In genomic region chr17:27158390-27158789, GRCh38 we compare ENCODE assay signal across 19 cellular contexts.
DNase-seq lines count a peak whose midpoint lies in the region; ATAC-seq, FAIRE-seq and TF ChIP-seq lines count a peak whose summit lies in the region.
"Had no signal": no experiment of that assay in that cellular context is flagged by ENCODE, and none has a peak within 500 bp of the region (broad histone marks: within the 10 kb centered on the region; RNA-seq: fewer than 3 reads in every experiment).

No MANE protein-coding gene starts in this region.

- no peaks in the 10 kb centered on the region for H3K79me2 ChIP-seq in K562 (ENCODE audit: control insufficient read depth, insufficient read depth, low read length)
- H3K79me2 ChIP-seq in H9 (ENCODE audit: insufficient read depth, low read length), result no peaks in the 10 kb centered on the region

- H3K4me3 ChIP-seq in K562, result no peak overlapping the region
- H3K4me3 ChIP-seq in spleen, result no peak overlapping the region
- H3K4me3 ChIP-seq: HAP-1 had no signal

- no peak for ATAC-seq in K562
- ATAC-seq: Panc1, SK-N-SH treated with all-trans-retinoic acid at 6 μM for 48 hours had no signal

- peaks cover 5% of the 10 kb centered on the region; the same call in 1 of the 3 replicates for H3K36me3 ChIP-seq in K562 (ENCODE audit: control insufficient read depth, insufficient read depth, low read length)
- no peaks in the 10 kb centered on the region for H3K36me3 ChIP-seq in spleen
- H3K36me3 ChIP-seq: HAP-1 had no signal

- no TSS peak for BruUV-seq in K562 (replicated peaks; lab: Mats Ljungman, UMichigan)

- H3K27me3 Mint-ChIP-seq in H9 (ENCODE audit: low read depth), result peaks cover 3% of the 10 kb centered on the region; the same call in 1 of the 2 replicates
- H3K27me3 Mint-ChIP-seq: CD4-positive, CD25-positive, alpha-beta regulatory T cell had no signal

- H3K36me3 Mint-ChIP-seq in H9 (ENCODE audit: insufficient read depth in 1 of 3, low read depth in 3 of 3), result peaks cover 0 to 20% (median 4%) of the 10 kb centered on the region in 3 experiments; a peak in 4 of 7 replicates
- H3K36me3 Mint-ChIP-seq: CD4-positive, CD25-positive, alpha-beta regulatory T cell had no signal

- H3K14ac ChIP-seq in H9 (ENCODE audit: insufficient read depth, low read length), result no peak overlapping the region

- TF ChIP-seq POLR2A in K562 (conservative IDR thresholded peaks at IDR 0.05), result no peak
- no peak for TF ChIP-seq POLR2A in spleen (IDR thresholded peaks at IDR 0.05)

- intact Hi-C loops in K562 (cut with micrococcal nuclease), result no loop called here
- intact Hi-C loops in spleen (cut with DNase I; ENCODE audit: low total_unique reads), result no loop called here

- no peak overlapping the region for H2BK5ac ChIP-seq in H9 (ENCODE audit: insufficient read length, low read length)

- TF ChIP-seq RAD21 in K562 (CRISPR knock-in tag; conservative IDR thresholded peaks at IDR 0.05 in 1 of 2, IDR thresholded peaks at IDR 0.05 in 1 of 2), result no peak

- in situ Hi-C loops in K562 (cut with MboI), result no loop called here

- H3K23me2 ChIP-seq in H9 (ENCODE audit: insufficient read length, low read depth, low read length, poor library complexity, severe bottlenecking), result no peaks in the 10 kb centered on the region

- no peak overlapping the region for H3K56ac ChIP-seq in H9 (ENCODE audit: insufficient read length, low read depth, low read length)

- peaks cover 32% of the 10 kb centered on the region for H3K9me3 ChIP-seq in K562 (replicated peaks; ENCODE audit: control insufficient read depth, insufficient read depth, low read depth, low read length)
- peaks cover 0 to 9% (median 2%) of the 10 kb centered on the region in 8 donors for H3K9me3 ChIP-seq in spleen
- H3K9me3 ChIP-seq in H9 (ENCODE audit: control insufficient read depth, low read depth, low read length), result peaks cover 71% of the 10 kb centered on the region
- H3K9me3 ChIP-seq: HAP-1 had no signal

- H4K5ac ChIP-seq in H9 (ENCODE audit: insufficient read length, low read depth, low read length), result no peak overlapping the region

- H3K79me1 ChIP-seq in H9 (ENCODE audit: insufficient read depth, low read depth, low read length, poor library complexity, severe bottlenecking), result no peaks in the 10 kb centered on the region

- no peak overlapping the region for H3T11ph ChIP-seq in H9 (ENCODE audit: low read length)

- no peak overlapping the region for H3K4me3 Mint-ChIP-seq in H9
- H3K4me3 Mint-ChIP-seq: CD4-positive, CD25-positive, alpha-beta regulatory T cell had no signal

- DNase-seq in NCI-H748 (lab: John Stamatoyannopoulos, UW; ENCODE audit: unreplicated experiment) (peak; percentile 32), NCI-H748 treated with DMSO at 0.1 percent for 48 hours (lab: John Stamatoyannopoulos, UW) (no peak), DMS53 (lab: John Stamatoyannopoulos, UW) (peak; percentile 78), K562 (ENCODE audit: extremely low read depth in 1 of 4, low spot score in 3 of 4) (peak in 1 of 4 experiments; percentile 3), spleen (peak; percentile 55), GM19239 (ENCODE audit: insufficient read length, low spot score) (no peak), H9 (no peak)
- DNase-seq: AML-193; CD4-positive, CD25-positive, alpha-beta regulatory T cell; EL; MM.1S; NCI-H1105; NCI-H1930; NCI-H69; SHP77 had no signal

- no peak overlapping the region for H2AK5ac ChIP-seq in H9 (ENCODE audit: insufficient read length, low read length)

- no peak overlapping the region for H3K27ac Mint-ChIP-seq in H9
- H3K27ac Mint-ChIP-seq: CD4-positive, CD25-positive, alpha-beta regulatory T cell had no signal

- H4K20me1 ChIP-seq in K562 (replicated peaks; ENCODE audit: control insufficient read depth, insufficient read depth, low read length), result no peaks in the 10 kb centered on the region
- no peaks in the 10 kb centered on the region for H4K20me1 ChIP-seq in H9 (ENCODE audit: control insufficient read depth, insufficient read depth, insufficient read length)

- H3K4me1 Mint-ChIP-seq in H9, result no peaks in the 10 kb centered on the region
- H3K4me1 Mint-ChIP-seq: CD4-positive, CD25-positive, alpha-beta regulatory T cell had no signal

- no peak overlapping the region for H3K18ac ChIP-seq in H9 (ENCODE audit: insufficient read length, low read depth, low read length)

- no peak overlapping the region for H4K91ac ChIP-seq in H9 (ENCODE audit: insufficient read length, low read depth, low read length)

- FAIRE-seq in K562 (lab: Jason Lieb, UNC) (no peak), GM19239 (lab: Jason Lieb, UNC) (no peak)
- FAIRE-seq: D721Med had no signal

- POLR2A ChIA-PET in K562 (lab: Yijun Ruan, JAX), result no interaction called here

- H3K27me3 ChIP-seq in K562 (ENCODE audit: control insufficient read depth in 2 of 2, insufficient read depth in 2 of 2, low read length in 2 of 2), result no peaks in the 10 kb centered on the region
- no peaks in the 10 kb centered on the region for H3K27me3 ChIP-seq in spleen (replicated peaks in 1 of 7)
- no peaks in the 10 kb centered on the region for H3K27me3 ChIP-seq in H9 (ENCODE audit: insufficient read depth, low read length)

- H3K23ac ChIP-seq in H9 (ENCODE audit: insufficient read length, low read depth, low read length), result no peak overlapping the region

- H4K8ac ChIP-seq in H9 (replicated peaks; ENCODE audit: insufficient read length, low read depth, low read length), result no peak overlapping the region

- no peak overlapping the region for H2BK15ac ChIP-seq in H9 (ENCODE audit: low read depth, low read length)

- H3K4ac ChIP-seq in H9 (ENCODE audit: low read depth, low read length), result no peak overlapping the region

- TF ChIP-seq CTCF in K562 (IDR thresholded peaks at IDR 0.05 in 2 of 3, conservative IDR thresholded peaks at IDR 0.05 in 1 of 3; ENCODE audit: insufficient read depth in 2 of 3, low read depth in 1 of 3, low read length in 3 of 3) (no peak), spleen (IDR thresholded peaks at IDR 0.05 in 8 of 11, conservative IDR thresholded peaks at IDR 0.05 in 3 of 11) (no peak), H9 (conservative IDR thresholded peaks at IDR 0.05) (no peak)

- TF ChIP-seq EP300 in K562 (IDR thresholded peaks at IDR 0.05; ENCODE audit: low read length), result no peak

- no peaks in the 10 kb centered on the region for H3K9me1 ChIP-seq in K562 (ENCODE audit: control insufficient read depth, insufficient read depth, low read length)

- H3K4me1 ChIP-seq in K562 (replicated peaks in 1 of 2; ENCODE audit: control insufficient read depth in 2 of 2, insufficient read depth in 2 of 2, low read length in 2 of 2) (no peaks in the 10 kb centered on the region), spleen (no peaks in the 10 kb centered on the region), H9 (ENCODE audit: insufficient read depth, low read length) (no peaks in the 10 kb centered on the region)
- H3K4me1 ChIP-seq: HAP-1 had no signal

- H3K27ac ChIP-seq in K562 (ENCODE audit: extremely low read depth, low read depth, low read length), result no peak overlapping the region
- H3K27ac ChIP-seq in spleen, result no peak overlapping the region
- H3K27ac ChIP-seq in H9 (ENCODE audit: insufficient read length, low read depth, low read length), result no peak overlapping the region

- H2BK120ac ChIP-seq in H9 (ENCODE audit: low read depth, low read length, poor library complexity, severe bottlenecking), result no peak overlapping the region

- H2BK12ac ChIP-seq in H9 (ENCODE audit: insufficient read length, low read depth, low read length), result no peak overlapping the region

- H2BK20ac ChIP-seq in H9 (ENCODE audit: low read depth, low read length, poor library complexity, severe bottlenecking), result no peak overlapping the region

- CTCF ChIA-PET in K562 (lab: Yijun Ruan, JAX; ENCODE audit: low intra/inter-chr PET ratio), result no interaction called here

- H2AFZ ChIP-seq in K562 (ENCODE audit: low read depth, low read length) (no peak overlapping the region), H9 (ENCODE audit: low read length) (no peak overlapping the region)

- H3K9ac ChIP-seq in K562 (ENCODE audit: insufficient read depth in 1 of 2, low read depth in 2 of 2, low read length in 2 of 2), result no peak overlapping the region
- no peak overlapping the region for H3K9ac ChIP-seq in H9 (ENCODE audit: extremely low read depth, insufficient read length, low read length)

- H3K4me2 ChIP-seq in K562 (ENCODE audit: insufficient read depth, low read length) (no peak overlapping the region), H9 (ENCODE audit: insufficient read depth, insufficient read length, low read length) (no peak overlapping the region)

- WGBS in K562 (ENCODE audit: insufficient coverage, low coverage, missing lambda C conversion rate), result 57% methylated on average over 17 of the region's 18 CpGs
- WGBS in spleen, 5 donors, result 89 to 95% (median 92%) methylated on average over 18 of the region's 18 CpGs
- WGBS in H9 (ENCODE audit: extremely low coverage, insufficient read length, low lambda C conversion rate), result no CpG with 5 or more reads among the region's 18 CpGs

- peaks cover 74 to 77% of the 10 kb centered on the region in 2 experiments for H3K9me3 Mint-ChIP-seq in H9

TF ChIP-seq in K562, 482 proteins besides CTCF, POLR2A, EP300 and RAD21 (continues in another document):
- no peak for TF ChIP-seq IFI16 (CRISPR knock-in tag; IDR thresholded peaks at IDR 0.05)
- peak; percentile 63 for TF ChIP-seq POLR2G (IDR thresholded peaks at IDR 0.05; ENCODE audit: low read depth, low read length)
- TF ChIP-seq, protein P1, sequence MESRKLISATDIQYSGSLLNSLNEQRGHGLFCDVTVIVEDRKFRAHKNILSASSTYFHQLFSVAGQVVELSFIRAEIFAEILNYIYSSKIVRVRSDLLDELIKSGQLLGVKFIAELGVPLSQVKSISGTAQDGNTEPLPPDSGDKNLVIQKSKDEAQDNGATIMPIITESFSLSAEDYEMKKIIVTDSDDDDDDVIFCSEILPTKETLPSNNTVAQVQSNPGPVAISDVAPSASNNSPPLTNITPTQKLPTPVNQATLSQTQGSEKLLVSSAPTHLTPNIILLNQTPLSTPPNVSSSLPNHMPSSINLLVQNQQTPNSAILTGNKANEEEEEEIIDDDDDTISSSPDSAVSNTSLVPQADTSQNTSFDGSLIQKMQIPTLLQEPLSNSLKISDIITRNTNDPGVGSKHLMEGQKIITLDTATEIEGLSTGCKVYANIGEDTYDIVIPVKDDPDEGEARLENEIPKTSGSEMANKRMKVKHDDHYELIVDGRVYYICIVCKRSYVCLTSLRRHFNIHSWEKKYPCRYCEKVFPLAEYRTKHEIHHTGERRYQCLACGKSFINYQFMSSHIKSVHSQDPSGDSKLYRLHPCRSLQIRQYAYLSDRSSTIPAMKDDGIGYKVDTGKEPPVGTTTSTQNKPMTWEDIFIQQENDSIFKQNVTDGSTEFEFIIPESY (CRISPR knock-in tag; IDR thresholded peaks at IDR 0.05), result peak; percentile 34; the same call in 1 of the 2 replicates
- TF ChIP-seq E2F6 (IDR thresholded peaks at IDR 0.05; ENCODE audit: borderline replicate concordance in 1 of 2, extremely low read depth in 1 of 2, insufficient read depth in 1 of 2, insufficient read length in 1 of 2, low read depth in 1 of 2, low read length in 1 of 2, poor library complexity in 1 of 2, severe bottlenecking in 1 of 2), result peak in 1 of 2 experiments; percentile 4

Comparison
In these comparisons a context has a peak if more than half of its experiments do, and no peak if none do; other contexts are left out.
1. DNase-seq: peak in NCI-H748 (single experiment), DMS53 (single experiment) and spleen (single experiment); none in NCI-H748 treated with DMSO at 0.1 percent for 48 hours (single experiment), GM19239 (single experiment) and H9 (single experiment).